15 cellular contexts compared by ENCODE assay signal in the genomic region with DNA sequence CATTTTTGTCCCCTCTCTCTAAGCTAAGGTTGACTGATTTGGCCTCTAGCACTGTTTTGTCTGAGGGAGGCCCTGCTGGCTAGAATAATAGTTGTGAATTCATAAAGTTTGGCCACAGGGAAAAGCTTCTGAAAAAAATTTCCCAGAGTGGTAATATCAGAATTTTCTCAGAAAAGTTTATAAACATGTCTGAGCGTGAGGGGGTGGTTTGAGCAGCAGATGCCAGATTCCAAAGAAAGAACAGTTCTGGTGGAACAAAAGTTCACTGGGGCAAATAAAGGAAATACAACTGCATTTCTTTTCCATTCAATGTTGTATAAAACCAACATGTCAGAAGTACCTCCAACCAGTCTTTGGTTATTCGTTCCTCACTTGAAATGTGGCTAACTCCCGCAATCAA.
"Had no signal": no experiment of that assay in that cellular context is flagged by ENCODE, and none has a peak within 500 bp of the region (broad histone marks: within the 10 kb centered on the region; RNA-seq: fewer than 3 reads in every experiment).

No MANE protein-coding gene starts in this region.

- H3K27me3 ChIP-seq: cardiac muscle cell had no signal

- H3K4me1 Mint-ChIP-seq: activated B cell treated with CpG ODN at 0.5 μM for 24 hours; activated CD4-positive, alpha-beta T cell treated with anti-CD3 and anti-CD28 coated beads, Interleukin-2, amount 10 ng/mL, durations not matched to agents 24 days and 14 days; activated naive CD4-positive, alpha-beta T cell treated with anti-CD3 and anti-CD28 coated beads, Interleukin-2, amount 50 U/mL, for 24 hours; stimulated activated effector memory CD8-positive, alpha-beta T cell treated with anti-CD3 and anti-CD28 coated beads, Interleukin-12 subunit alpha, Interleukin-12 subunit beta, amount 100 ng/mL, for 72 hours; T-helper 17 cell had no signal

- H3K36me3 Mint-ChIP-seq: activated naive CD4-positive, alpha-beta T cell treated with anti-CD3 and anti-CD28 coated beads, Interleukin-2, amount 50 U/mL, for 24 hours; natural killer cell treated with Interleukin-12 subunit alpha and Interleukin-12 subunit beta and Interleukin-15 and Interleukin-18, amount 100 ng/mL, for 72 hours; stimulated activated effector memory CD8-positive, alpha-beta T cell treated with anti-CD3 and anti-CD28 coated beads, Interleukin-12 subunit alpha, Interleukin-12 subunit beta, amount 100 ng/mL, for 72 hours had no signal

- DNase-seq: activated B cell treated with CpG ODN at 0.5 μM for 24 hours; activated CD4-positive, alpha-beta T cell treated with anti-CD3 and anti-CD28 coated beads, Interleukin-2, amount 10 ng/mL, durations not matched to agents 24 days and 14 days; amygdala; effector memory CD4-positive, alpha-beta T cell; left cardiac atrium; mesenchymal stem cell; SIG-M5; small intestine; T-helper 17 cell had no signal

- H3K27me3 Mint-ChIP-seq: activated B cell treated with CpG ODN at 0.5 μM for 24 hours; activated naive CD4-positive, alpha-beta T cell treated with anti-CD3 and anti-CD28 coated beads, Interleukin-2, amount 50 U/mL, for 24 hours; natural killer cell treated with Interleukin-12 subunit alpha and Interleukin-12 subunit beta and Interleukin-15 and Interleukin-18, amount 100 ng/mL, for 72 hours had no signal

- H3K4me3 ChIP-seq: cardiac muscle cell had no signal

- ATAC-seq: natural killer cell treated with Interleukin-12 subunit alpha and Interleukin-12 subunit beta and Interleukin-15 and Interleukin-18, amount 100 ng/mL, for 72 hours; stimulated activated effector memory CD8-positive, alpha-beta T cell treated with anti-CD3 and anti-CD28 coated beads, Interleukin-12 subunit alpha, Interleukin-12 subunit beta, amount 100 ng/mL, for 72 hours; T-helper 17 cell had no signal

- H3K27ac ChIP-seq: cardiac muscle cell, epithelial cell of prostate had no signal

- H3K4me3 Mint-ChIP-seq: activated B cell treated with CpG ODN at 0.5 μM for 24 hours; activated CD4-positive, alpha-beta T cell treated with anti-CD3 and anti-CD28 coated beads, Interleukin-2, amount 10 ng/mL, durations not matched to agents 24 days and 14 days; activated naive CD4-positive, alpha-beta T cell treated with anti-CD3 and anti-CD28 coated beads, Interleukin-2, amount 50 U/mL, for 24 hours; natural killer cell treated with Interleukin-12 subunit alpha and Interleukin-12 subunit beta and Interleukin-15 and Interleukin-18, amount 100 ng/mL, for 72 hours; stimulated activated effector memory CD8-positive, alpha-beta T cell treated with anti-CD3 and anti-CD28 coated beads, Interleukin-12 subunit alpha, Interleukin-12 subunit beta, amount 100 ng/mL, for 72 hours; T-helper 17 cell had no signal

- H3K36me3 ChIP-seq: cardiac muscle cell had no signal

- H3K9me3 Mint-ChIP-seq: activated B cell treated with CpG ODN at 0.5 μM for 24 hours; activated CD4-positive, alpha-beta T cell treated with anti-CD3 and anti-CD28 coated beads, Interleukin-2, amount 10 ng/mL, durations not matched to agents 24 days and 14 days; activated naive CD4-positive, alpha-beta T cell treated with anti-CD3 and anti-CD28 coated beads, Interleukin-2, amount 50 U/mL, for 24 hours; activated T-helper 2 cell treated with anti-CD3 and anti-CD28 coated beads, Interferon-gamma antibody, Interleukin-2, Interleukin-4, amounts not matched to agents 10 μg/mL and 5 μg/mL and 100 μg/mL, durations not matched to agents 14 hours and 24 hours and 36 hours; natural killer cell treated with Interleukin-12 subunit alpha and Interleukin-12 subunit beta and Interleukin-15 and Interleukin-18, amount 100 ng/mL, for 72 hours had no signal

- H3K27ac Mint-ChIP-seq: activated B cell treated with CpG ODN at 0.5 μM for 24 hours; activated CD4-positive, alpha-beta T cell treated with anti-CD3 and anti-CD28 coated beads, Interleukin-2, amount 10 ng/mL, durations not matched to agents 24 days and 14 days; activated naive CD4-positive, alpha-beta T cell treated with anti-CD3 and anti-CD28 coated beads, Interleukin-2, amount 50 U/mL, for 24 hours; activated T-helper 2 cell treated with anti-CD3 and anti-CD28 coated beads, Interferon-gamma antibody, Interleukin-2, Interleukin-4, amounts not matched to agents 10 μg/mL and 5 μg/mL and 100 μg/mL, durations not matched to agents 14 hours and 24 hours and 36 hours; natural killer cell treated with Interleukin-12 subunit alpha and Interleukin-12 subunit beta and Interleukin-15 and Interleukin-18, amount 100 ng/mL, for 72 hours; stimulated activated effector memory CD8-positive, alpha-beta T cell treated with anti-CD3 and anti-CD28 coated beads, Interleukin-12 subunit alpha, Interleukin-12 subunit beta, amount 100 ng/mL, for 72 hours; T-helper 17 cell had no signal
